Comparison of ENCODE assay signal across 21 cellular contexts in genomic region chr7:101939136-101939695, GRCh38.
DNase-seq lines count a peak whose midpoint lies in the region; ATAC-seq, FAIRE-seq and TF ChIP-seq lines count a peak whose summit lies in the region.
"Had no signal": no experiment of that assay in that cellular context is flagged by ENCODE, and none has a peak within 500 bp of the region (broad histone marks: within the 10 kb centered on the region; RNA-seq: fewer than 3 reads in every experiment).

No MANE protein-coding gene starts in this region.

- peaks cover 14% of the 10 kb centered on the region for H3K79me1 ChIP-seq in H1 (ENCODE audit: low read depth, low read length)

- peaks cover 45% of the 10 kb centered on the region for H3K4me1 Mint-ChIP-seq in osteocyte (ENCODE audit: unreplicated experiment)

- no peak for TF ChIP-seq EP300 in H1 (IDR thresholded peaks at IDR 0.05; ENCODE audit: borderline replicate concordance in 1 of 2, low read depth in 2 of 2, low read length in 2 of 2)

- peaks cover 2 to 60% of the 10 kb centered on the region in 2 experiments; a peak in 3 of 4 replicates for H3K79me2 ChIP-seq in H1 (ENCODE audit: control insufficient read depth in 1 of 2, insufficient read depth in 2 of 2, low read length in 2 of 2)
- H3K79me2 ChIP-seq in PC-9 (ENCODE audit: low read depth) = peaks cover 10% of the 10 kb centered on the region; the same call in 1 of the 2 replicates

- no peaks in the 10 kb centered on the region for H3K27me3 Mint-ChIP-seq in osteocyte (ENCODE audit: unreplicated experiment)

- H4K8ac ChIP-seq in H1 (ENCODE audit: extremely low read depth, insufficient read depth, low read length) = no peak overlapping the region

- no peak for TF ChIP-seq POLR2A in H1 (IDR thresholded peaks at IDR 0.05; ENCODE audit: control extremely low read depth in 1 of 2, low read depth in 2 of 2, low read length in 2 of 2)

- H3K27ac Mint-ChIP-seq in osteocyte (ENCODE audit: unreplicated experiment) = no peak overlapping the region
- H3K27ac Mint-ChIP-seq: CD8-positive, alpha-beta T cell had no signal

- H2AK5ac ChIP-seq in H1 (ENCODE audit: low read depth, low read length) = 0 out of 2 replicates have a peak overlapping the region, but pooled peaks have one; percentile 7

- H3K4me2 ChIP-seq in H1 (ENCODE audit: insufficient read depth in 1 of 2, low read depth in 2 of 2, low read length in 2 of 2) = no peak overlapping the region
- H3K4me2 ChIP-seq in PC-9 = no peak overlapping the region

- H3K14ac ChIP-seq in H1 (ENCODE audit: insufficient read length) = no peak overlapping the region

- no peak overlapping the region for H4K91ac ChIP-seq in H1 (replicated peaks; ENCODE audit: insufficient read length, low read length)

- H3K4me1 ChIP-seq in right atrium auricular region (peaks cover 0 to 61% of the 10 kb centered on the region in 2 donors), H1 (replicated peaks in 1 of 4; ENCODE audit: control insufficient read depth in 3 of 4, insufficient read depth in 4 of 4, low read length in 3 of 4) (peaks cover 27 to 46% (median 40%) of the 10 kb centered on the region in 4 experiments), PC-9 (replicated peaks; ENCODE audit: insufficient read depth) (peaks cover 34% of the 10 kb centered on the region)

- POLR2A ChIA-PET in H1 (lab: Charles Lee; ENCODE audit: partially characterized antibody) = interaction anchor here (0.6 kb wide), 1 partner anchor 232 kb away, joined by 3 read pairs; no protein-coding TSS in a partner anchor
- POLR2A ChIA-PET in PC-9 (lab: Charles Lee; ENCODE audit: unreplicated experiment) = no interaction called here

- H3K36me3 Mint-ChIP-seq in osteocyte (ENCODE audit: unreplicated experiment) = no peaks in the 10 kb centered on the region

- no peak overlapping the region for H2AFZ ChIP-seq in H1 (ENCODE audit: low read length)
- no peak overlapping the region for H2AFZ ChIP-seq in PC-9
- H2AFZ ChIP-seq: parathyroid adenoma had no signal

- H3K27ac ChIP-seq in right atrium auricular region (peak overlapping the region; percentile 75 to 89), H1 (ENCODE audit: low read depth, low read length) (no peak overlapping the region), PC-9 (no peak overlapping the region)
- H3K27ac ChIP-seq: HL-60, parathyroid adenoma, tibial artery had no signal

- no peak overlapping the region for H3K18ac ChIP-seq in H1 (ENCODE audit: extremely low read depth, low read length)

- 93% methylated on average over 8 of the region's 8 CpGs; no CpG with 5 or more reads in 1 of the 2 experiments for WGBS in H1 (ENCODE audit: extremely low coverage in 1 of 2, insufficient coverage in 1 of 2, insufficient read length in 1 of 2, insufficient replicate concordance in 2 of 2, low coverage in 1 of 2, low lambda C conversion rate in 2 of 2, missing lambda C conversion rate in 1 of 2), 2 experiments

- peak overlapping the region; percentile 9 for H3K4ac ChIP-seq in H1 (replicated peaks; ENCODE audit: insufficient read length, low read depth, low read length)

- H3K56ac ChIP-seq in H1 (replicated peaks; ENCODE audit: insufficient read length, low read depth, low read length) = no peak overlapping the region

- no peaks in the 10 kb centered on the region for H3K36me3 ChIP-seq in right atrium auricular region
- H3K36me3 ChIP-seq in H1 (ENCODE audit: control insufficient read depth in 2 of 4, insufficient read depth in 4 of 4, low read length in 3 of 4) = no peaks in the 10 kb centered on the region
- no peaks in the 10 kb centered on the region for H3K36me3 ChIP-seq in PC-9 (ENCODE audit: low read depth)
- H3K36me3 ChIP-seq: ascending aorta, tibial artery had no signal

- H3K9me2 ChIP-seq in PC-9 (ENCODE audit: insufficient read depth) = no peaks in the 10 kb centered on the region

- H3K23me2 ChIP-seq in H1 (ENCODE audit: low read depth, low read length) = no peaks in the 10 kb centered on the region; the same call in 1 of the 2 replicates

- H3K27me3 ChIP-seq in right atrium auricular region (no peaks in the 10 kb centered on the region), H1 (replicated peaks in 1 of 4; ENCODE audit: control insufficient read depth in 3 of 4, extremely low read depth in 1 of 4, insufficient read depth in 3 of 4, low read length in 3 of 4) (no peaks in the 10 kb centered on the region; a peak in 1 of 7 replicates), PC-9 (ENCODE audit: insufficient read depth, low read depth) (no peaks in the 10 kb centered on the region)
- H3K27me3 ChIP-seq: ascending aorta, tibial artery had no signal

- no peak overlapping the region for H3K23ac ChIP-seq in H1 (ENCODE audit: insufficient read length)

- H4K5ac ChIP-seq in H1 (ENCODE audit: insufficient read length, low read depth, low read length) = no peak overlapping the region

- H2BK20ac ChIP-seq in H1 (ENCODE audit: low read length) = peak overlapping the region; percentile 3; the same call in 1 of the 2 replicates

- FAIRE-seq in H1 (lab: Jason Lieb, UNC) = no peak
- FAIRE-seq: endometrium, small intestine had no signal

- no peak overlapping the region for H3K9ac ChIP-seq in H1 (replicated peaks in 1 of 4; ENCODE audit: extremely low read depth in 1 of 4, low read depth in 3 of 4, low read length in 3 of 4)
- H3K9ac ChIP-seq: parathyroid adenoma had no signal

- no peaks in the 10 kb centered on the region for H3K9me3 Mint-ChIP-seq in osteocyte (ENCODE audit: unreplicated experiment)
- H3K9me3 Mint-ChIP-seq: CD8-positive, alpha-beta T cell had no signal

- H2BK12ac ChIP-seq in H1 (ENCODE audit: low read depth, low read length) = no peak overlapping the region

- intact Hi-C loops in Right ventricle myocardium inferior (cut with DNase I) = loop anchor here (5.0 kb wide), 1 partner anchor 82 kb away; no protein-coding TSS in a partner anchor
- intact Hi-C loops in PC-9 (cut with micrococcal nuclease; ENCODE audit: unreplicated experiment) = no loop called here

- H3K9me3 ChIP-seq in right atrium auricular region = no peaks in the 10 kb centered on the region
- H3K9me3 ChIP-seq in H1 (ENCODE audit: insufficient read depth in 2 of 2, low read depth in 1 of 2, low read length in 1 of 2) = no peaks in the 10 kb centered on the region
- no peaks in the 10 kb centered on the region for H3K9me3 ChIP-seq in PC-9 (ENCODE audit: insufficient read depth, low read depth)
- H3K9me3 ChIP-seq: ascending aorta, tibial artery had no signal

- no TSS peak for BruUV-seq in PC-9 (replicated peaks; lab: Mats Ljungman, UMichigan)

- CTCF ChIA-PET in H1 (lab: Charles Lee; ENCODE audit: partially characterized antibody) = interaction anchor here (0.6 to 1.1 kb wide), 2 partner anchors 38 to 64 kb away, joined by 3 read pairs; no protein-coding TSS in a partner anchor
- CTCF ChIA-PET in PC-9 (lab: Charles Lee) = no interaction called here

- DNase-seq in right atrium auricular region (ENCODE audit: low spot score) (no peak), Right ventricle myocardium inferior (ENCODE audit: missing footprints) (no peak), H1 (ENCODE audit: low read depth in 1 of 2, low spot score in 2 of 2) (no peak), PC-9 (no peak), osteocyte (ENCODE audit: extremely low spot score, unreplicated experiment) (no peak), NCI-H2107 (lab: John Stamatoyannopoulos, UW) (no peak)
- DNase-seq: activated CD4-positive, alpha-beta T cell treated with anti-CD3 and anti-CD28 coated beads for 1 hour; CD8-positive, alpha-beta T cell; EL; NCI-H1105 treated with DMSO at 0.1 percent for 48 hours; NCI-H2171; NCI-H748 treated with DMSO at 0.1 percent for 48 hours; small intestine; T-helper 2 cell; tibial artery had no signal

- peak overlapping the region; percentile 73; the same call in 1 of the 2 replicates for H2BK5ac ChIP-seq in H1 (ENCODE audit: low read depth, low read length)

- no peak overlapping the region for H2BK15ac ChIP-seq in H1 (ENCODE audit: low read length)

- H3K4me3 Mint-ChIP-seq in osteocyte (ENCODE audit: unreplicated experiment) = no peak overlapping the region
- H3K4me3 Mint-ChIP-seq: CD8-positive, alpha-beta T cell had no signal

- TF ChIP-seq CTCF in right atrium auricular region (IDR thresholded peaks at IDR 0.05) (no peak), H1 (IDR thresholded peaks at IDR 0.05; ENCODE audit: control extremely low read depth in 1 of 3, insufficient read depth in 1 of 3, low read depth in 1 of 3, low read length in 3 of 3) (no peak), PC-9 (conservative IDR thresholded peaks at IDR 0.05) (no peak), osteocyte (IDR thresholded peaks at IDR 0.05) (no peak)

- H2BK120ac ChIP-seq in H1 (replicated peaks; ENCODE audit: low read depth, low read length) = no peak overlapping the region

- no peak for TF ChIP-seq RAD21 in H1 (IDR thresholded peaks at IDR 0.05 in 1 of 2, conservative IDR thresholded peaks at IDR 0.05 in 1 of 2; ENCODE audit: low read depth in 2 of 2, low read length in 2 of 2)

- ATAC-seq in Right ventricle myocardium inferior = no peak
- ATAC-seq in HG03571 (IDR thresholded peaks at IDR 0.05; ENCODE audit: unreplicated experiment) = peak; percentile 68
- no peak for ATAC-seq in GM19023 (IDR thresholded peaks at IDR 0.05; ENCODE audit: unreplicated experiment)
- ATAC-seq: CD8-positive, alpha-beta T cell had no signal

- H3K4me3 ChIP-seq in right atrium auricular region (no peak overlapping the region), H1 (ENCODE audit: extremely low read depth in 1 of 4, insufficient read depth in 2 of 4, low read depth in 3 of 4, low read length in 4 of 4) (no peak overlapping the region), PC-9 (no peak overlapping the region)
- H3K4me3 ChIP-seq: ascending aorta, tibial artery had no signal

- peaks cover 13% of the 10 kb centered on the region; the same call in 1 of the 2 replicates for H3F3A ChIP-seq in PC-9 (ENCODE audit: insufficient read depth, low read depth)

- peaks cover 2 to 5% of the 10 kb centered on the region in 2 experiments for H4K20me1 ChIP-seq in H1 (replicated peaks in 1 of 2; ENCODE audit: control insufficient read depth in 1 of 2, insufficient read depth in 2 of 2, low read length in 2 of 2)
- peaks cover 6% of the 10 kb centered on the region; the same call in 1 of the 2 replicates for H4K20me1 ChIP-seq in PC-9 (ENCODE audit: insufficient read depth)

TF ChIP-seq in H1, 55 proteins besides CTCF, POLR2A, EP300 and RAD21 (continues in another document):
- peak; percentile 17; the same call in 1 of the 2 replicates for TF ChIP-seq KDM1A (IDR thresholded peaks at IDR 0.05; ENCODE audit: borderline replicate concordance, low read length)

Comparison
In these comparisons a context has a peak if more than half of its experiments do, and no peak if none do; other contexts are left out.
1. H3K27ac ChIP-seq: peak in right atrium auricular region (2 of 2); none in H1 (single experiment) and PC-9 (single experiment).